ENCODE assay signal across 8 cellular contexts in the genomic region with DNA sequence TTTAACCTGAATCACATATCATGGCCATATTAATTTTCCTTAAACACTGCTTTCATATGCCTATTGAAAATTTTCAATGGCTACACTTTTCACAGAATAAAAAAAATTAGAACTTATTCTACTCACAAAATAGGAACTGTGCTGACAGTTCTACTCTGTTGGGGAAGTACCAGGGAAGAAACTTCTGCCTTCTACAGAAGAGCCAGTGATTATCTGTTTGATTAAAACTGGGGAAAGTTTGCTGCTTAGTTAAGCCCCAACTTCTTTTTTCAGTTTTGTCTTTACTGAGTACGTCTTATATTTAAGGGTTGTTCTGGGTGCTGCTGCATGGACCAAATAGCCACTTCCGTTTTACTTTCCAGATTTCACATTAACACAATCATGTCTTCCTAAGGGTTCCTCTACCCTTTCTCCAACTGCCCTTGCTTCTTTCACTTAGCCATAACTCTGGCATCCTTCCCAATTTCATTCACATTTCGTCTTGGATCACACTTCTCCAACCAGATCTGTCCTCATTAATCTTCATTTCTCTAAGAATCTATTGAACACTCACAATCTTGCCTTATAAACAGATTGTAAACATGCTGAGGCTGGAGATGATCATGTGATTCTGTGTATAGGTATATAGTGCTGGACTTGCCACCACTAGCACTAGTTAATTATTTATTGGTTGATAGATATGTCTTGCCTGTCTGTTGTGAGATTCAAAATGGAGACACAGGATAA. TPM values are rescaled to one million over a fixed set of nuclear protein-coding genes. Genes with fewer than 3 reads are reported as not detected.
DNase-seq lines count a peak whose midpoint lies in the region; ATAC-seq and TF ChIP-seq lines count a peak whose summit lies in the region.
"Had no signal": no experiment of that assay in that cellular context is flagged by ENCODE, and none has a peak within 500 bp of the region (broad histone marks: within the 10 kb centered on the region; RNA-seq: fewer than 3 reads in every experiment).

No MANE protein-coding gene starts in this region.

- H2AFZ ChIP-seq in OCI-LY3 (ENCODE audit: low read depth, low read length): peak overlapping the region; percentile 55; the same call in 1 of the 2 replicates

- H3K27ac ChIP-seq in OCI-LY3 (ENCODE audit: low read length) (peak overlapping the region; percentile 98), prostate gland (peak overlapping the region; percentile 37 to 43)
- H3K27ac ChIP-seq: SK-N-MC had no signal

- H3K27me3 ChIP-seq in OCI-LY3 (ENCODE audit: low read depth, low read length) (no peaks in the 10 kb centered on the region), prostate gland (replicated peaks; ENCODE audit: insufficient read depth) (no peaks in the 10 kb centered on the region)

- H3K4me2 ChIP-seq in OCI-LY3 (ENCODE audit: low read length): peak overlapping the region; percentile 93

- H3K9ac ChIP-seq in OCI-LY3 (ENCODE audit: low read length): peak overlapping the region; percentile 77

- peaks cover 30% of the 10 kb centered on the region for H3K79me2 ChIP-seq in OCI-LY3 (ENCODE audit: low read length)

- 68% methylated on average over 3 of the region's 3 CpGs for WGBS in prostate gland

- peaks cover 36% of the 10 kb centered on the region for H3K4me1 ChIP-seq in OCI-LY3 (ENCODE audit: low read length)
- H3K4me1 ChIP-seq in prostate gland (replicated peaks): peaks cover 4% of the 10 kb centered on the region

- H3K36me3 ChIP-seq in OCI-LY3 (replicated peaks; ENCODE audit: low read depth, low read length) (no peaks in the 10 kb centered on the region), prostate gland (no peaks in the 10 kb centered on the region)

- peaks cover 17% of the 10 kb centered on the region for H4K20me1 ChIP-seq in OCI-LY3 (ENCODE audit: insufficient read depth, low read length)

- ATAC-seq in GM18520 (IDR thresholded peaks at IDR 0.05; ENCODE audit: unreplicated experiment) (peak; percentile 20), GM21786 (IDR thresholded peaks at IDR 0.05; ENCODE audit: unreplicated experiment) (peak; percentile 26), HG02970 (IDR thresholded peaks at IDR 0.05; ENCODE audit: low FRiP score, unreplicated experiment) (no peak)

- intact Hi-C loops in prostate gland (cut with DNase I): no loop called here

- no peaks in the 10 kb centered on the region for H3K9me3 ChIP-seq in OCI-LY3 (ENCODE audit: insufficient read depth, low read length)
- H3K9me3 ChIP-seq in prostate gland: no peaks in the 10 kb centered on the region

- TF ChIP-seq CTCF in OCI-LY3 (IDR thresholded peaks at IDR 0.05; ENCODE audit: low read depth, low read length) (no peak), prostate gland (IDR thresholded peaks at IDR 0.05) (no peak)

- DNase-seq in prostate gland (ENCODE audit: low spot score) (no peak), GF-D8 (lab: John Stamatoyannopoulos, UW) (no peak)
- no peak for DNase-seq in stimulated activated CD4-positive, alpha-beta T cell treated with anti-CD3 and anti-CD28 coated beads, Interleukin-1b, Interleukin-23, amount 100 ng/mL, for 48 hours

- TF ChIP-seq POLR2A in prostate gland (IDR thresholded peaks at IDR 0.05): no peak

- peak overlapping the region; percentile 69 for H3K4me3 ChIP-seq in OCI-LY3 (ENCODE audit: low read length)
- no peak overlapping the region for H3K4me3 ChIP-seq in prostate gland
- H3K4me3 ChIP-seq: SK-N-MC had no signal

RNA-seq across cellular contexts. Expression of a gene that starts 1.9 kb away (rescaled TPM):
- 10 to 100 TPM; 42.2 to 81.4 TPM for total RNA-seq in prostate gland
